Comparison of ENCODE assay signal across 26 cellular contexts in genomic region chr18:25464211-25464610, GRCh38.
DNase-seq lines count a peak whose midpoint lies in the region; ATAC-seq, FAIRE-seq and TF ChIP-seq lines count a peak whose summit lies in the region.
"Had no signal": no experiment of that assay in that cellular context is flagged by ENCODE, and none has a peak within 500 bp of the region (broad histone marks: within the 10 kb centered on the region; RNA-seq: fewer than 3 reads in every experiment).

No MANE protein-coding gene starts in this region.

- H3K4me3 Mint-ChIP-seq in astrocyte (ENCODE audit: unreplicated experiment) = no peak overlapping the region
- H3K4me3 Mint-ChIP-seq: activated B cell treated with CpG ODN at 0.5 μM for 24 hours; activated CD4-positive, alpha-beta memory T cell treated with anti-CD3 and anti-CD28 coated beads, Interleukin-2, amount 10 ng/mL, durations not matched to agents 7 days and 5 days; central memory CD8-positive, alpha-beta T cell; GM23338 had no signal

- intact Hi-C loops in aorta (cut with DNase I) = no loop called here

- DNase-seq in AG04449 (ENCODE audit: low read depth, low spot score) (peak; percentile 59), HCEC 1CT (peak; percentile 88), astrocyte (ENCODE audit: low read depth) (peak; percentile 62), foreskin fibroblast (peak; percentile 60 to 79), aorta (no peak), H54 (ENCODE audit: insufficient read length, low spot score) (no peak), GDM1 (lab: John Stamatoyannopoulos, UW) (no peak)
- DNase-seq: activated B cell treated with CpG ODN at 0.5 μM for 24 hours; activated CD4-positive, alpha-beta memory T cell treated with anti-CD3 and anti-CD28 coated beads, Interleukin-2, amount 10 ng/mL, durations not matched to agents 7 days and 5 days; activated gamma-delta T cell treated with Interleukin-2 at 50 U/mL for 16 hours; adrenal gland; esophagus squamous epithelium; heart left ventricle; left ventricle myocardium superior; NCI-H1092; NCI-H2029 treated with DMSO at 0.1 percent for 48 hours; NK-92 treated with Interleukin-12 subunit alpha and Interleukin-12 subunit beta, amount 100 ng/mL, for 24 hours had no signal

- H3K9me3 ChIP-seq in astrocyte (ENCODE audit: insufficient read depth, low read depth, low read length) (no peaks in the 10 kb centered on the region), aorta (ENCODE audit: control insufficient read depth, low read length) (no peaks in the 10 kb centered on the region)
- H3K9me3 ChIP-seq: adrenal gland, esophagus squamous epithelium, heart left ventricle had no signal

- H3K4me3 ChIP-seq in AG04449 (ENCODE audit: low read depth, low read length) (no peak overlapping the region), astrocyte (ENCODE audit: insufficient read depth, low read depth, low read length) (no peak overlapping the region), foreskin fibroblast (ENCODE audit: low read depth in 1 of 2, low read length in 2 of 2) (no peak overlapping the region), aorta (ENCODE audit: low read length in 2 of 2) (no peak overlapping the region)
- H3K4me3 ChIP-seq: adrenal gland, esophagus squamous epithelium, GM12878, GM23338, heart left ventricle had no signal

- POLR2A ChIA-PET in AG04449 (lab: Yijun Ruan, JAX) = no interaction called here

- no peaks in the 10 kb centered on the region for H3K9me3 Mint-ChIP-seq in astrocyte (ENCODE audit: unreplicated experiment)
- H3K9me3 Mint-ChIP-seq: activated B cell treated with CpG ODN at 0.5 μM for 24 hours; activated CD4-positive, alpha-beta memory T cell treated with anti-CD3 and anti-CD28 coated beads, Interleukin-2, amount 10 ng/mL, durations not matched to agents 7 days and 5 days; GM23338 had no signal

- H3K79me2 ChIP-seq in astrocyte (ENCODE audit: insufficient read depth, low read length) = no peaks in the 10 kb centered on the region

- peak overlapping the region; percentile 12 for H3K4me2 ChIP-seq in astrocyte (ENCODE audit: low read length)
- H3K4me2 ChIP-seq: GM23338 had no signal

- no peaks in the 10 kb centered on the region for H3K27me3 Mint-ChIP-seq in astrocyte (ENCODE audit: low read depth, unreplicated experiment)
- H3K27me3 Mint-ChIP-seq: activated B cell treated with CpG ODN at 0.5 μM for 24 hours; activated CD4-positive, alpha-beta memory T cell treated with anti-CD3 and anti-CD28 coated beads, Interleukin-2, amount 10 ng/mL, durations not matched to agents 7 days and 5 days; central memory CD8-positive, alpha-beta T cell had no signal

- TF ChIP-seq CTCF in AG04449 (IDR thresholded peaks at IDR 0.05; ENCODE audit: insufficient read depth, low read length, missing control alignments) (no peak), astrocyte (IDR thresholded peaks at IDR 0.05; ENCODE audit: insufficient read depth, low read depth, low read length) (no peak), foreskin fibroblast (IDR thresholded peaks at IDR 0.05; ENCODE audit: low read depth, low read length) (no peak)

- FAIRE-seq in astrocyte (lab: Jason Lieb, UNC) (no peak), H54 (lab: Jason Lieb, UNC) (no peak)
- FAIRE-seq: G401.6, GM12878, HTR-8/SVneo had no signal

- H3K36me3 ChIP-seq in astrocyte (ENCODE audit: insufficient read depth, low read length) (no peaks in the 10 kb centered on the region), aorta (ENCODE audit: control insufficient read depth in 1 of 2, insufficient read depth in 2 of 2, low read length in 1 of 2) (no peaks in the 10 kb centered on the region)
- H3K36me3 ChIP-seq: adrenal gland, esophagus squamous epithelium, heart left ventricle had no signal

- H2AFZ ChIP-seq in astrocyte (ENCODE audit: low read depth, low read length) = no peak overlapping the region
- H2AFZ ChIP-seq: GM23338 had no signal

- ATAC-seq in GM19395 (IDR thresholded peaks at IDR 0.05; ENCODE audit: unreplicated experiment) (no peak), aorta (ENCODE audit: low FRiP score) (no peak)
- ATAC-seq: GM12878, GM23338, heart left ventricle, left ventricle myocardium superior, Panc1 had no signal

- H3K27me3 ChIP-seq in astrocyte (ENCODE audit: insufficient read depth, low read length) (no peaks in the 10 kb centered on the region), aorta (ENCODE audit: control insufficient read depth in 1 of 2, insufficient read depth in 2 of 2, low read length in 1 of 2) (no peaks in the 10 kb centered on the region)
- H3K27me3 ChIP-seq: adrenal gland, esophagus squamous epithelium, heart left ventricle had no signal

- no peaks in the 10 kb centered on the region for H4K20me1 ChIP-seq in astrocyte (ENCODE audit: insufficient read depth, low read length)

- TF ChIP-seq POLR2A in H54 (IDR thresholded peaks at IDR 0.05; ENCODE audit: low read depth, low read length) = no peak

- H3K27ac ChIP-seq in astrocyte (ENCODE audit: low read depth, low read length) (no peak overlapping the region), aorta (ENCODE audit: low read depth in 1 of 2, low read length in 2 of 2) (no peak overlapping the region)
- H3K27ac ChIP-seq: 22Rv1, adrenal gland, C4-2B, esophagus squamous epithelium, heart left ventricle had no signal

- no peak overlapping the region for H3K9ac ChIP-seq in astrocyte (ENCODE audit: low read length)

- no peaks in the 10 kb centered on the region for H3K36me3 Mint-ChIP-seq in astrocyte (ENCODE audit: low read depth, unreplicated experiment)

- peaks cover 24% of the 10 kb centered on the region for H3K4me1 Mint-ChIP-seq in astrocyte (ENCODE audit: low read depth, unreplicated experiment)
- H3K4me1 Mint-ChIP-seq: activated B cell treated with CpG ODN at 0.5 μM for 24 hours; activated CD4-positive, alpha-beta memory T cell treated with anti-CD3 and anti-CD28 coated beads, Interleukin-2, amount 10 ng/mL, durations not matched to agents 7 days and 5 days; central memory CD8-positive, alpha-beta T cell had no signal

- CTCF ChIA-PET in AG04449 (lab: Yijun Ruan, JAX) = no interaction called here

- H3K27ac Mint-ChIP-seq in astrocyte (ENCODE audit: unreplicated experiment) = no peak overlapping the region
- H3K27ac Mint-ChIP-seq: activated B cell treated with CpG ODN at 0.5 μM for 24 hours; activated CD4-positive, alpha-beta memory T cell treated with anti-CD3 and anti-CD28 coated beads, Interleukin-2, amount 10 ng/mL, durations not matched to agents 7 days and 5 days; GM23338 had no signal

- H3K4me1 ChIP-seq in astrocyte (ENCODE audit: insufficient read depth, low read length) = no peaks in the 10 kb centered on the region
- H3K4me1 ChIP-seq in aorta (ENCODE audit: control insufficient read depth in 1 of 2, insufficient read depth in 2 of 2, low read length in 2 of 2) = peaks cover 0 to 3% of the 10 kb centered on the region in 2 donors

Comparison
In these comparisons a context has a peak if more than half of its experiments do, and no peak if none do; other contexts are left out.
1. DNase-seq: peak in AG04449 (single experiment), HCEC 1CT (single experiment), astrocyte (single experiment) and foreskin fibroblast (2 of 2); none in aorta (0 of 2), H54 (single experiment) and GDM1 (single experiment).